Comparison of ENCODE assay signal across 17 cellular contexts in the genomic region with DNA sequence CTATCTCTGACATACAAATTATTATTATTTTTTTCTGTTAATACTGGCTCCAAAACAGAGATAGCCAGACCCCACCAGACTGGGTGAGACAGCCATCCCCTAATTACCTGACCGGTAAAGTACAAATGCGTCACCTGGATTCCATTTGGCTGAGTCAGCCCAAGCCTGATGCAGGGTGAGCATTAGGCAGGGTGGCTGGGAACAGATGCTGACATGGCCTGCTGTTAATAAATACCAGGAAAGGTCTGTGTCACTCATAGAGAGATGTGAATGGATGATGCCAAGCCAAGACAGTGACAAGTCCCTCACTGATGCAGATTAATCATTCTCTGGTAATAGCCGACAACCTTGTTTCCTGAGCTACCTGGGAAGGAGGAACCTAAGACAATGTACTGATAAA.
DNase-seq lines count a peak whose midpoint lies in the region; ATAC-seq, FAIRE-seq and TF ChIP-seq lines count a peak whose summit lies in the region.
"Had no signal": no experiment of that assay in that cellular context is flagged by ENCODE, and none has a peak within 500 bp of the region (broad histone marks: within the 10 kb centered on the region; RNA-seq: fewer than 3 reads in every experiment).

No MANE protein-coding gene starts in this region.

- BruUV-seq in HepG2 (replicated peaks; lab: Mats Ljungman, UMichigan) = no TSS peak

- H3K27ac ChIP-seq in H1 (ENCODE audit: low read depth, low read length) (no peak overlapping the region), HepG2 (ENCODE audit: extremely low read length, insufficient read depth, low read length) (no peak overlapping the region), esophagus muscularis mucosa (replicated peaks in 1 of 4) (no peak overlapping the region)
- H3K27ac ChIP-seq: colonic mucosa, parathyroid adenoma had no signal

- TF ChIP-seq RAD21 in H1 (IDR thresholded peaks at IDR 0.05 in 1 of 2, conservative IDR thresholded peaks at IDR 0.05 in 1 of 2; ENCODE audit: low read depth in 2 of 2, low read length in 2 of 2) (no peak), HepG2 (CRISPR knock-in tag; IDR thresholded peaks at IDR 0.05) (no peak)

- H2BK12ac ChIP-seq in H1 (ENCODE audit: low read depth, low read length) = peak overlapping the region; percentile 92; the same call in 1 of the 2 replicates

- no peak overlapping the region for H2BK120ac ChIP-seq in H1 (replicated peaks; ENCODE audit: low read depth, low read length)

- POLR2A ChIA-PET in H1 (lab: Charles Lee; ENCODE audit: partially characterized antibody) = no interaction called here
- POLR2A ChIA-PET in HepG2 (lab: Yijun Ruan, JAX) = no interaction called here

- peak; percentile 16 for DNase-seq in BE2C
- DNase-seq in HT-29 (ENCODE audit: low spot score) = peak; percentile 27
- DNase-seq in H1 (ENCODE audit: low read depth in 1 of 2, low spot score in 2 of 2) = peak; percentile 43 to 46
- DNase-seq in HepG2 (ENCODE audit: low spot score) = peak; percentile 2
- DNase-seq in effector CD4-positive, alpha-beta T cell = no peak
- no peak for DNase-seq in NCI-H2081 treated with DMSO at 0.1 percent for 48 hours (lab: John Stamatoyannopoulos, UW)
- no peak for DNase-seq in esophagus muscularis mucosa (ENCODE audit: extremely low spot score)
- no peak for DNase-seq in NCI-H187 (lab: John Stamatoyannopoulos, UW)
- DNase-seq: activated CD4-positive, alpha-beta T cell treated with anti-CD3 and anti-CD28 coated beads, Interleukin-2, amount 50 U/mL, for 4 hours; amygdala; colonic mucosa; DMS79; NCI-H1092 treated with DMSO at 0.1 percent for 48 hours; NCI-H446 treated with DMSO at 0.1 percent for 48 hours; RPMI8226; T-helper 9 cell had no signal

- H4K20me1 ChIP-seq in H1 (replicated peaks in 1 of 2; ENCODE audit: control insufficient read depth in 1 of 2, insufficient read depth in 2 of 2, low read length in 2 of 2) = no peaks in the 10 kb centered on the region
- no peaks in the 10 kb centered on the region for H4K20me1 ChIP-seq in HepG2 (ENCODE audit: insufficient read depth, low read length)

- H3K4me2 ChIP-seq in H1 (ENCODE audit: insufficient read depth in 1 of 2, low read depth in 2 of 2, low read length in 2 of 2) = no peak overlapping the region
- no peak overlapping the region for H3K4me2 ChIP-seq in HepG2 (ENCODE audit: low read depth, low read length)

- intact Hi-C loops in HepG2 (cut with micrococcal nuclease; ENCODE audit: unreplicated experiment) = no loop called here
- intact Hi-C loops in esophagus muscularis mucosa (cut with DNase I) = no loop called here

- H3K14ac ChIP-seq in H1 (ENCODE audit: insufficient read length) = no peak overlapping the region

- no peak for TF ChIP-seq EP300 in H1 (IDR thresholded peaks at IDR 0.05; ENCODE audit: borderline replicate concordance in 1 of 2, low read depth in 2 of 2, low read length in 2 of 2)
- TF ChIP-seq EP300 in HepG2 (IDR thresholded peaks at IDR 0.05; ENCODE audit: low read depth in 2 of 2, low read length in 2 of 2) = no peak
- TF ChIP-seq EP300 in HepG2 (CRISPR knock-in tag; IDR thresholded peaks at IDR 0.05; ENCODE audit: borderline replicate concordance) = no peak
- no peak for TF ChIP-seq EP300 in esophagus muscularis mucosa (IDR thresholded peaks at IDR 0.05)

- H3K36me3 ChIP-seq in BE2C (peaks cover 6% of the 10 kb centered on the region), H1 (ENCODE audit: control insufficient read depth in 2 of 4, insufficient read depth in 4 of 4, low read length in 3 of 4) (no peaks in the 10 kb centered on the region), HepG2 (replicated peaks in 1 of 2; ENCODE audit: control insufficient read depth in 1 of 2, insufficient read depth in 2 of 2, low read length in 2 of 2) (no peaks in the 10 kb centered on the region), esophagus muscularis mucosa (no peaks in the 10 kb centered on the region)
- H3K36me3 ChIP-seq: colonic mucosa had no signal

- no peak overlapping the region for H3K9ac ChIP-seq in H1 (replicated peaks in 1 of 4; ENCODE audit: extremely low read depth in 1 of 4, low read depth in 3 of 4, low read length in 3 of 4)
- no peak overlapping the region for H3K9ac ChIP-seq in HepG2 (ENCODE audit: insufficient read depth, low read depth, low read length)
- H3K9ac ChIP-seq: parathyroid adenoma had no signal

- peak overlapping the region; percentile 35; the same call in 1 of the 2 replicates for H2BK5ac ChIP-seq in H1 (ENCODE audit: low read depth, low read length)

- in situ Hi-C loops in HepG2 (cut with HindIII; ENCODE audit: extremely low pct_ligation_motif_present, low pct_unique_long_range_greater_than_20kb) = no loop called here

- H3K18ac ChIP-seq in H1 (ENCODE audit: extremely low read depth, low read length) = no peak overlapping the region; the same call in 1 of the 2 replicates

- H3K4me3 ChIP-seq in BE2C (ENCODE audit: low read depth, low read length) (no peak overlapping the region), H1 (ENCODE audit: extremely low read depth in 1 of 4, insufficient read depth in 2 of 4, low read depth in 3 of 4, low read length in 4 of 4) (no peak overlapping the region), HepG2 (replicated peaks in 1 of 3; ENCODE audit: insufficient read depth in 1 of 3, low read depth in 2 of 3, low read length in 3 of 3) (no peak overlapping the region), esophagus muscularis mucosa (no peak overlapping the region)
- H3K4me3 ChIP-seq: colonic mucosa had no signal

- no peaks in the 10 kb centered on the region for H3K9me3 ChIP-seq in BE2C
- H3K9me3 ChIP-seq in H1 (ENCODE audit: insufficient read depth in 2 of 2, low read depth in 1 of 2, low read length in 1 of 2) = no peaks in the 10 kb centered on the region
- H3K9me3 ChIP-seq in HepG2 (ENCODE audit: low read length) = no peaks in the 10 kb centered on the region
- H3K9me3 ChIP-seq in esophagus muscularis mucosa = peaks cover 0 to 3% (median under 1%) of the 10 kb centered on the region in 4 donors
- H3K9me3 ChIP-seq: colonic mucosa had no signal

- H3K23me2 ChIP-seq in H1 (ENCODE audit: low read depth, low read length) = no peaks in the 10 kb centered on the region; the same call in 1 of the 2 replicates

- no peak overlapping the region for H3K56ac ChIP-seq in H1 (replicated peaks; ENCODE audit: insufficient read length, low read depth, low read length)

- H2AK5ac ChIP-seq in H1 (ENCODE audit: low read depth, low read length) = peak overlapping the region; percentile 40; the same call in 1 of the 2 replicates

- WGBS in H1 (ENCODE audit: extremely low coverage in 1 of 2, insufficient coverage in 1 of 2, insufficient read length in 1 of 2, insufficient replicate concordance in 2 of 2, low coverage in 1 of 2, low lambda C conversion rate in 2 of 2, missing lambda C conversion rate in 1 of 2), 2 experiments = 67% methylated on average over 3 of the region's 3 CpGs; no CpG with 5 or more reads in 1 of the 2 experiments
- 8% methylated on average over 3 of the region's 3 CpGs for WGBS in HepG2 (ENCODE audit: low lambda C conversion rate)
- 93% methylated on average over 3 of the region's 3 CpGs for WGBS in esophagus muscularis mucosa

- TF ChIP-seq POLR2A in H1 (IDR thresholded peaks at IDR 0.05; ENCODE audit: control extremely low read depth in 1 of 2, low read depth in 2 of 2, low read length in 2 of 2) (no peak), HepG2 (IDR thresholded peaks at IDR 0.05; ENCODE audit: insufficient read depth in 1 of 2, low read depth in 2 of 2, low read length in 2 of 2) (no peak), esophagus muscularis mucosa (IDR thresholded peaks at IDR 0.05; ENCODE audit: low read depth) (no peak)

- no peaks in the 10 kb centered on the region for H3K79me2 ChIP-seq in H1 (ENCODE audit: control insufficient read depth in 1 of 2, insufficient read depth in 2 of 2, low read length in 2 of 2)
- no peaks in the 10 kb centered on the region for H3K79me2 ChIP-seq in HepG2 (ENCODE audit: insufficient read depth, low read length)
- H3K79me2 ChIP-seq: parathyroid adenoma had no signal

- H3K23ac ChIP-seq in H1 (ENCODE audit: insufficient read length) = no peak overlapping the region

- CTCF ChIA-PET in H1 (lab: Charles Lee; ENCODE audit: partially characterized antibody) = interaction anchor here (0.9 to 4.4 kb wide), 3 partner anchors 12 to 106 kb away, joined by 3 to 40 read pairs (median 3); no protein-coding TSS in a partner anchor
- CTCF ChIA-PET in HepG2 (lab: Yijun Ruan, JAX; ENCODE audit: low intra/inter-chr PET ratio, low total read pairs) = no interaction called here

- H3K4me1 ChIP-seq in BE2C (no peaks in the 10 kb centered on the region), H1 (replicated peaks in 1 of 4; ENCODE audit: control insufficient read depth in 3 of 4, insufficient read depth in 4 of 4, low read length in 3 of 4) (peaks cover 0 to 6% (median 3%) of the 10 kb centered on the region in 4 experiments; a peak in 4 of 7 replicates), HepG2 (ENCODE audit: insufficient read depth, low read length) (peaks cover 11% of the 10 kb centered on the region), esophagus muscularis mucosa (no peaks in the 10 kb centered on the region)
- H3K4me1 ChIP-seq: colonic mucosa, parathyroid adenoma had no signal

- H3K79me1 ChIP-seq in H1 (ENCODE audit: low read depth, low read length) = no peaks in the 10 kb centered on the region

- no peak overlapping the region for H4K8ac ChIP-seq in H1 (ENCODE audit: extremely low read depth, insufficient read depth, low read length)

- H3K4ac ChIP-seq in H1 (replicated peaks; ENCODE audit: insufficient read length, low read depth, low read length) = no peak overlapping the region

- 0 out of 2 replicates have a peak overlapping the region, but pooled peaks have one; percentile 86 for H2BK20ac ChIP-seq in H1 (ENCODE audit: low read length)

- no peak for TF ChIP-seq CTCF in BE2C (IDR thresholded peaks at IDR 0.05; ENCODE audit: low read depth, low read length)
- no peak for TF ChIP-seq CTCF in H1 (IDR thresholded peaks at IDR 0.05; ENCODE audit: control extremely low read depth in 1 of 3, insufficient read depth in 1 of 3, low read depth in 1 of 3, low read length in 3 of 3)
- no peak for TF ChIP-seq CTCF in HepG2 (CRISPR knock-in tag; IDR thresholded peaks at IDR 0.05)
- no peak for TF ChIP-seq CTCF in esophagus muscularis mucosa (IDR thresholded peaks at IDR 0.05)

- ATAC-seq in HepG2 = no peak; the same call in 2 of the 3 replicates

- H4K91ac ChIP-seq in H1 (replicated peaks; ENCODE audit: insufficient read length, low read length) = no peak overlapping the region

- peak overlapping the region; percentile 72; the same call in 1 of the 2 replicates for H2BK15ac ChIP-seq in H1 (ENCODE audit: low read length)

- FAIRE-seq in H1 (lab: Jason Lieb, UNC) (peak; percentile 39), HepG2 (lab: Jason Lieb, UNC) (no peak)

- H2AFZ ChIP-seq in H1 (ENCODE audit: low read length) (no peak overlapping the region), HepG2 (ENCODE audit: low read length) (no peak overlapping the region)
- H2AFZ ChIP-seq: parathyroid adenoma had no signal

- no peak overlapping the region for H4K5ac ChIP-seq in H1 (ENCODE audit: insufficient read length, low read depth, low read length)

- H3K27me3 ChIP-seq in BE2C (no peaks in the 10 kb centered on the region), H1 (replicated peaks in 1 of 4; ENCODE audit: control insufficient read depth in 3 of 4, extremely low read depth in 1 of 4, insufficient read depth in 3 of 4, low read length in 3 of 4) (no peaks in the 10 kb centered on the region), HepG2 (ENCODE audit: control insufficient read depth in 1 of 2, insufficient read depth in 2 of 2, low read length in 2 of 2) (no peaks in the 10 kb centered on the region), esophagus muscularis mucosa (no peaks in the 10 kb centered on the region)
- H3K27me3 ChIP-seq: colonic mucosa had no signal

Comparison
In these comparisons a context has a peak if more than half of its experiments do, and no peak if none do; other contexts are left out.
1. DNase-seq: peak in BE2C (single experiment), HT-29 (single experiment), H1 (2 of 2) and HepG2 (single experiment); none in effector CD4-positive, alpha-beta T cell (single experiment), NCI-H2081 treated with DMSO at 0.1 percent for 48 hours (single experiment), esophagus muscularis mucosa (single experiment) and NCI-H187 (0 of 2).